ENCODE assay signal across 23 cellular contexts in the genomic region with DNA sequence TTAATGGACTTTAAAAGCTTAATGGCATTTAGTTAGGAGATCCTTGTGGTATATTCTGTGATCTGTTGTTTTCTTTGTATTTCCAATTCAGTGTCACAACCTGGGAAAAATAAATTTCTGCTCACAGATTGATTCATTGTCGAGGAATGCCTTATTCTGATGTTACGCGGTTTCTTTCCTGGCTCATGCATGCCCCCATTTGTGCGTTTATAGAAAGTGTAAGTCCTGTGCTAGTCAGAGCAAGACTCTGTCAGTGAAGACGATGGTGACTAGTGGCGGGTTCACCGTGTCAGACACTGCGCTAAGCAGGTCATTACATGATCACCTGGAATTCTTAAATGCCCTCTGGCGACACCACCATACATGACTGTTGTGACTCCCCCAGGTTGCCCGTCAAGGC.
DNase-seq lines count a peak whose midpoint lies in the region; ATAC-seq and TF ChIP-seq lines count a peak whose summit lies in the region.
"Had no signal": no experiment of that assay in that cellular context is flagged by ENCODE, and none has a peak within 500 bp of the region (broad histone marks: within the 10 kb centered on the region; RNA-seq: fewer than 3 reads in every experiment).

No MANE protein-coding gene starts in this region.

- H3K56ac ChIP-seq in IMR-90 (ENCODE audit: extremely low read depth, insufficient read depth, low read length): no peak overlapping the region

- no peak overlapping the region for H2BK120ac ChIP-seq in IMR-90 (ENCODE audit: low read depth, low read length)

- no peak for TF ChIP-seq RAD21 in IMR-90 (IDR thresholded peaks at IDR 0.05; ENCODE audit: low read length)

- H3K79me1 ChIP-seq in IMR-90 (ENCODE audit: low read depth in 1 of 2, low read length in 2 of 2): peaks cover 8 to 45% of the 10 kb centered on the region in 2 experiments; a peak in 3 of 4 replicates

- H3K9me1 ChIP-seq in IMR-90 (ENCODE audit: insufficient read depth, low read length): peaks cover 24% of the 10 kb centered on the region

- H3K9ac ChIP-seq in IMR-90 (ENCODE audit: low read depth, low read length): no peak overlapping the region

- H3K4me1 ChIP-seq in IMR-90 (ENCODE audit: control insufficient read depth, insufficient read depth, low read length): peaks cover 23% of the 10 kb centered on the region

- no peak overlapping the region for H3K27ac ChIP-seq in IMR-90 (ENCODE audit: insufficient read depth, low read length)
- H3K27ac ChIP-seq: heart right ventricle, HL-60, psoas muscle, upper lobe of right lung had no signal

- H2AK5ac ChIP-seq in IMR-90 (ENCODE audit: low read depth, low read length): no peak overlapping the region

- H3K23ac ChIP-seq in IMR-90 (ENCODE audit: low read depth, low read length): no peak overlapping the region

- BruUV-seq in IMR-90 (replicated peaks; lab: Mats Ljungman, UMichigan): no TSS peak

- no peaks in the 10 kb centered on the region for H3K9me3 ChIP-seq in IMR-90 (ENCODE audit: control insufficient read depth, insufficient read depth, low read length)
- H3K9me3 ChIP-seq: heart right ventricle, mucosa of descending colon, psoas muscle, upper lobe of right lung had no signal

- H4K8ac ChIP-seq in IMR-90 (ENCODE audit: low read depth in 2 of 2, low read length in 2 of 2): no peak overlapping the region

- TF ChIP-seq POLR2A in IMR-90 (IDR thresholded peaks at IDR 0.05; ENCODE audit: low read depth, low read length): no peak

- H3K36me3 ChIP-seq in IMR-90 (ENCODE audit: control insufficient read depth, insufficient read depth, low read length): no peaks in the 10 kb centered on the region
- H3K36me3 ChIP-seq: upper lobe of right lung had no signal

- WGBS in IMR-90 (ENCODE audit: extremely low coverage in 2 of 2, insufficient read length in 1 of 2), 2 experiments: 100% methylated on average over 4 of the region's 10 CpGs; no CpG with 5 or more reads in 1 of the 2 experiments

- in situ Hi-C loops in IMR-90 (cut with MboI; ENCODE audit: low sequenced_read_pairs): no loop called here
- in situ Hi-C loops in astrocyte of the spinal cord (cut with HindIII; ENCODE audit: low sequenced_read_pairs): no loop called here

- no peak overlapping the region for H2BK15ac ChIP-seq in IMR-90 (ENCODE audit: low read depth, low read length)

- H4K5ac ChIP-seq in IMR-90 (ENCODE audit: low read depth, low read length): no peak overlapping the region

- H3K4me1 Mint-ChIP-seq in activated T-cell treated with anti-CD3 and anti-CD28 coated beads, Interleukin-2, amount 50 U/mL, for 72 hours (ENCODE audit: low read depth): peaks cover 18% of the 10 kb centered on the region

- H2AFZ ChIP-seq in IMR-90 (replicated peaks; ENCODE audit: low read length, poor library complexity): no peak overlapping the region

- dilution Hi-C loops in IMR-90 (cut with HindIII; ENCODE audit: low sequenced_read_pairs, unreplicated experiment): no loop called here

- H3K36me3 Mint-ChIP-seq in activated T-cell treated with anti-CD3 and anti-CD28 coated beads, Interleukin-2, amount 50 U/mL, for 72 hours (ENCODE audit: insufficient read depth in 2 of 2): no peaks in the 10 kb centered on the region

- H3K27me3 ChIP-seq in IMR-90 (ENCODE audit: control insufficient read depth, insufficient read depth, low read length): no peaks in the 10 kb centered on the region
- H3K27me3 ChIP-seq: heart right ventricle, upper lobe of right lung had no signal

- H3K4me2 ChIP-seq in IMR-90 (ENCODE audit: low read depth, low read length): no peak overlapping the region

- intact Hi-C loops in IMR-90 (cut with micrococcal nuclease): no loop called here

- no peak overlapping the region for H2BK20ac ChIP-seq in IMR-90 (ENCODE audit: low read depth, low read length)

- CTCF ChIA-PET in IMR-90 (lab: Yijun Ruan, JAX): no interaction called here

- no peak overlapping the region for H3K14ac ChIP-seq in IMR-90 (replicated peaks; ENCODE audit: low read depth, low read length)

- H4K20me1 ChIP-seq in IMR-90 (ENCODE audit: insufficient read depth, low read length): peaks cover 10% of the 10 kb centered on the region

- no peak overlapping the region for H2BK5ac ChIP-seq in IMR-90 (ENCODE audit: low read depth, low read length, poor library complexity, severe bottlenecking)

- TF ChIP-seq CTCF in IMR-90 (conservative IDR thresholded peaks at IDR 0.05; ENCODE audit: low read depth, low read length): no peak
- TF ChIP-seq CTCF in astrocyte of the spinal cord (IDR thresholded peaks at IDR 0.05; ENCODE audit: low read depth, low read length): no peak

- H2AK9ac ChIP-seq in IMR-90 (replicated peaks; ENCODE audit: low read depth, low read length, poor library complexity): no peak overlapping the region

- no peak overlapping the region for H3K4me3 Mint-ChIP-seq in activated T-cell treated with anti-CD3 and anti-CD28 coated beads, Interleukin-2, amount 50 U/mL, for 72 hours
- H3K4me3 Mint-ChIP-seq: T-helper 1 cell treated with Interleukin-12 subunit alpha and Interleukin-12 subunit beta and Interleukin-4 antibody, amounts not matched to agents 30 μg/mL and 1 μg/mL, for 36 hours had no signal

- POLR2A ChIA-PET in IMR-90 (lab: Charles Lee; ENCODE audit: unreplicated experiment): no interaction called here

- H3K18ac ChIP-seq in IMR-90 (ENCODE audit: low read depth, low read length): no peak overlapping the region

- H3K4ac ChIP-seq in IMR-90 (ENCODE audit: low read depth, low read length): no peak overlapping the region

- DNase-seq in EL: peak; percentile 24
- peak; percentile 20 for DNase-seq in IMR-90
- DNase-seq in astrocyte of the spinal cord (ENCODE audit: low read depth, low spot score): peak; percentile 50
- DNase-seq in iris pigment epithelial cell (ENCODE audit: low read depth): peak; percentile 59
- no peak for DNase-seq in GM19240 (ENCODE audit: insufficient read length, low spot score)
- DNase-seq in iPS-NIHi7 (ENCODE audit: extremely low spot score): no peak
- DNase-seq in activated T-cell treated with anti-CD3 and anti-CD28 coated beads, Interleukin-2, amount 50 U/mL, for 72 hours: no peak
- DNase-seq: activated CD4-positive, alpha-beta T cell treated with anti-CD3 and anti-CD28 coated beads, Interleukin-2, amount 50 U/mL, for 48 hours; activated naive CD4-positive, alpha-beta T cell treated with Interleukin-2 at 50 U/mL for 16 hours; activated T-cell treated with anti-CD3 and anti-CD28 coated beads, Interleukin-2, amount 50 U/mL, for 1 hour; amygdala; heart right ventricle; KBM-7; mucosa of descending colon; MV-4-11; NCI-H187; NCI-H2227 treated with DMSO at 0.1 percent for 48 hours; NCI-H82; psoas muscle; upper lobe of right lung had no signal

- H4K91ac ChIP-seq in IMR-90 (ENCODE audit: insufficient read depth, low read depth, low read length): no peak overlapping the region

- H3K4me3 ChIP-seq in IMR-90 (ENCODE audit: insufficient read depth, low read depth, low read length) (no peak overlapping the region), astrocyte of the spinal cord (ENCODE audit: low read depth, low read length) (no peak overlapping the region)
- H3K4me3 ChIP-seq: heart right ventricle, mucosa of descending colon, psoas muscle, upper lobe of right lung had no signal

- ATAC-seq in IMR-90 (ENCODE audit: low read depth): no peak
- ATAC-seq in GM21825 (IDR thresholded peaks at IDR 0.05; ENCODE audit: unreplicated experiment): no peak
- ATAC-seq in activated T-cell treated with anti-CD3 and anti-CD28 coated beads, Interleukin-2, amount 50 U/mL, for 72 hours (replicated peaks in 1 of 2): no peak
- ATAC-seq: heart right ventricle, mucosa of descending colon, psoas muscle, upper lobe of right lung had no signal

- no peak overlapping the region for H3K27ac Mint-ChIP-seq in activated T-cell treated with anti-CD3 and anti-CD28 coated beads, Interleukin-2, amount 50 U/mL, for 72 hours
- H3K27ac Mint-ChIP-seq: T-helper 1 cell treated with Interleukin-12 subunit alpha and Interleukin-12 subunit beta and Interleukin-4 antibody, amounts not matched to agents 30 μg/mL and 1 μg/mL, for 36 hours had no signal

- no peaks in the 10 kb centered on the region for H3K27me3 Mint-ChIP-seq in activated T-cell treated with anti-CD3 and anti-CD28 coated beads, Interleukin-2, amount 50 U/mL, for 72 hours (ENCODE audit: low read depth)

- no peaks in the 10 kb centered on the region for H3K9me3 Mint-ChIP-seq in activated T-cell treated with anti-CD3 and anti-CD28 coated beads, Interleukin-2, amount 50 U/mL, for 72 hours
- H3K9me3 Mint-ChIP-seq: T-helper 1 cell treated with Interleukin-12 subunit alpha and Interleukin-12 subunit beta and Interleukin-4 antibody, amounts not matched to agents 30 μg/mL and 1 μg/mL, for 36 hours had no signal

TF ChIP-seq in IMR-90, 13 proteins besides CTCF, POLR2A, EP300 and RAD21:
- no peak for TF ChIP-seq MAFK (IDR thresholded peaks at IDR 0.05; ENCODE audit: low read depth, low read length)
- no peak for TF ChIP-seq MXI1 (IDR thresholded peaks at IDR 0.05; ENCODE audit: borderline replicate concordance, low read depth, low read length)
- TF ChIP-seq, protein P1, sequence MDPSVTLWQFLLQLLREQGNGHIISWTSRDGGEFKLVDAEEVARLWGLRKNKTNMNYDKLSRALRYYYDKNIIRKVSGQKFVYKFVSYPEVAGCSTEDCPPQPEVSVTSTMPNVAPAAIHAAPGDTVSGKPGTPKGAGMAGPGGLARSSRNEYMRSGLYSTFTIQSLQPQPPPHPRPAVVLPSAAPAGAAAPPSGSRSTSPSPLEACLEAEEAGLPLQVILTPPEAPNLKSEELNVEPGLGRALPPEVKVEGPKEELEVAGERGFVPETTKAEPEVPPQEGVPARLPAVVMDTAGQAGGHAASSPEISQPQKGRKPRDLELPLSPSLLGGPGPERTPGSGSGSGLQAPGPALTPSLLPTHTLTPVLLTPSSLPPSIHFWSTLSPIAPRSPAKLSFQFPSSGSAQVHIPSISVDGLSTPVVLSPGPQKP (IDR thresholded peaks at IDR 0.05; ENCODE audit: borderline replicate concordance, low read depth, low read length): no peak
- no peak for TF ChIP-seq FOS (IDR thresholded peaks at IDR 0.05; ENCODE audit: low read depth, low read length)
- TF ChIP-seq MAZ (IDR thresholded peaks at IDR 0.05; ENCODE audit: borderline replicate concordance, low read depth, low read length): no peak
- TF ChIP-seq CHD1 (IDR thresholded peaks at IDR 0.05; ENCODE audit: low read depth, low read length): no peak

Comparison
In these comparisons a context has a peak if more than half of its experiments do, and no peak if none do; other contexts are left out.
1. DNase-seq: peak in EL (single experiment), IMR-90 (single experiment), astrocyte of the spinal cord (single experiment) and iris pigment epithelial cell (single experiment); none in GM19240 (single experiment), iPS-NIHi7 (single experiment) and activated T-cell treated with anti-CD3 and anti-CD28 coated beads, Interleukin-2, amount 50 U/mL, for 72 hours (0 of 2).